In genomic region chr11:59175104-59175503, GRCh38 we compare ENCODE assay signal across 1 cellular context.
TF ChIP-seq lines count a peak whose summit lies in the region.

No MANE protein-coding gene starts in this region.

TF ChIP-seq in HepG2, 621 proteins besides CTCF, POLR2A, EP300 and RAD21:
- TF ChIP-seq KDM1A (CRISPR knock-in tag; IDR thresholded peaks at IDR 0.05) (no peak), E2F2 (CRISPR knock-in tag; IDR thresholded peaks at IDR 0.05; ENCODE audit: borderline replicate concordance) (no peak), ZNF563 (CRISPR knock-in tag; IDR thresholded peaks at IDR 0.05) (no peak), RFX5 (IDR thresholded peaks at IDR 0.05; ENCODE audit: low read depth, low read length) (no peak), PAF1 (CRISPR knock-in tag; IDR thresholded peaks at IDR 0.05) (no peak), ZNF318 (CRISPR knock-in tag; IDR thresholded peaks at IDR 0.05) (no peak), SCMH1 (CRISPR knock-in tag; IDR thresholded peaks at IDR 0.05; ENCODE audit: borderline replicate concordance) (no peak), ZFYVE20 (CRISPR knock-in tag; IDR thresholded peaks at IDR 0.05; ENCODE audit: borderline replicate concordance, low read depth) (no peak), ELF4 (CRISPR knock-in tag; IDR thresholded peaks at IDR 0.05; ENCODE audit: borderline replicate concordance) (no peak)
